ENCODE assay signal across 9 cellular contexts in the genomic region with DNA sequence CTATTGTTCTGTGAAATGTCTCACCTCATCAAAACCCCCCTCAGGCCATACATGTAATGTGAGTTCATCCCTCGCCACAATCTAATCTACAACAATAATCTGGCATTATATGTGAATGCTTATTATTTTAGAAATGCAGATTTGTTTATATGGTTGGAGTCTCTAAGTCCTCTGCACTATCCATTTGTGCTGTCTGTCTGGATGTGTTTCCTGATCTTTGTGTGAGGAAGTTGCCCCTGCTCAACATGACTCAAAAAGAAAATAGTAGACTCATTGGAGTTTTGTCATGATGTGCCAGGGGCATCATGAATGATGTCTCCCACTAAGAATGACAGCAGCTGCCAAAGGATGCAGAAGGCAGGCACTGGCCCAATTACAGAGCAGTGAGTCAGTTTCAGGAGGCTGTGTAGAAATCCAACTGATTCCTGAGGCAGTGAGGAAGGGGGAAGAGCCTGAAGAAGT.
DNase-seq lines count a peak whose midpoint lies in the region; ATAC-seq, FAIRE-seq and TF ChIP-seq lines count a peak whose summit lies in the region.
"Had no signal": no experiment of that assay in that cellular context is flagged by ENCODE, and none has a peak within 500 bp of the region (broad histone marks: within the 10 kb centered on the region; RNA-seq: fewer than 3 reads in every experiment).

No MANE protein-coding gene starts in this region.

- DNase-seq in HFFc6 (peak; percentile 99), astrocyte (ENCODE audit: low read depth) (peak; percentile 92), head of caudate nucleus (peak in 32 of 42 donors; percentile 5 to 71 (median 31)), stromal cell of bone marrow (ENCODE audit: low read depth) (peak; percentile 98)
- DNase-seq in activated CD8-positive, alpha-beta memory T cell treated with anti-CD3 and anti-CD28 coated beads, Interleukin-2, amount 50 U/mL, for 4 hours = no peak
- DNase-seq: activated CD4-positive, alpha-beta T cell treated with anti-CD3 and anti-CD28 coated beads for 4 hours had no signal

- peak overlapping the region; percentile 69 for H3K4me3 Mint-ChIP-seq in HFFc6
- peak overlapping the region; percentile 18 for H3K4me3 Mint-ChIP-seq in astrocyte (ENCODE audit: unreplicated experiment)

- H3K27ac Mint-ChIP-seq in HFFc6 (peak overlapping the region; percentile 88), astrocyte (ENCODE audit: unreplicated experiment) (peak overlapping the region; percentile 96)

- H4K20me1 ChIP-seq in astrocyte (ENCODE audit: insufficient read depth, low read length) = no peaks in the 10 kb centered on the region

- peak overlapping the region; percentile 69 for H3K9ac ChIP-seq in astrocyte (ENCODE audit: low read length)

- H3K9me3 Mint-ChIP-seq in HFFc6 = no peaks in the 10 kb centered on the region
- no peaks in the 10 kb centered on the region for H3K9me3 Mint-ChIP-seq in astrocyte (ENCODE audit: unreplicated experiment)

- H3K27ac ChIP-seq in astrocyte (ENCODE audit: low read depth, low read length) = peak overlapping the region; percentile 88

- H3K27me3 Mint-ChIP-seq in HFFc6 (ENCODE audit: insufficient read depth) (peaks cover 2% of the 10 kb centered on the region; the same call in 1 of the 2 replicates), astrocyte (ENCODE audit: low read depth, unreplicated experiment) (no peaks in the 10 kb centered on the region)

- no peaks in the 10 kb centered on the region for H3K36me3 ChIP-seq in astrocyte (ENCODE audit: insufficient read depth, low read length)

- peaks cover 58% of the 10 kb centered on the region for H3K4me1 Mint-ChIP-seq in HFFc6 (ENCODE audit: low read depth)
- peaks cover 18% of the 10 kb centered on the region for H3K4me1 Mint-ChIP-seq in astrocyte (ENCODE audit: low read depth, unreplicated experiment)

- TF ChIP-seq CTCF in HFFc6 (IDR thresholded peaks at IDR 0.05) = no peak
- no peak for TF ChIP-seq CTCF in astrocyte (IDR thresholded peaks at IDR 0.05; ENCODE audit: insufficient read depth, low read depth, low read length)

- H3K79me2 ChIP-seq in astrocyte (ENCODE audit: insufficient read depth, low read length) = no peaks in the 10 kb centered on the region

- no peaks in the 10 kb centered on the region for H3K9me3 ChIP-seq in astrocyte (ENCODE audit: insufficient read depth, low read depth, low read length)

- no peaks in the 10 kb centered on the region for H3K27me3 ChIP-seq in astrocyte (ENCODE audit: insufficient read depth, low read length)

- intact Hi-C loops in head of caudate nucleus (cut with DNase I) = no loop called here

- ATAC-seq in HG03460 (IDR thresholded peaks at IDR 0.05; ENCODE audit: unreplicated experiment) = no peak
- no peak for ATAC-seq in HG02973 (IDR thresholded peaks at IDR 0.05; ENCODE audit: unreplicated experiment)
- no peak for ATAC-seq in GM19324 (IDR thresholded peaks at IDR 0.05; ENCODE audit: low FRiP score, unreplicated experiment)

- no peak overlapping the region for H3K4me3 ChIP-seq in astrocyte (ENCODE audit: insufficient read depth, low read depth, low read length)

- H3K4me1 ChIP-seq in astrocyte (ENCODE audit: insufficient read depth, low read length) = peaks cover 33% of the 10 kb centered on the region

- H3K36me3 Mint-ChIP-seq in HFFc6 (ENCODE audit: low read depth) (no peaks in the 10 kb centered on the region), astrocyte (ENCODE audit: low read depth, unreplicated experiment) (no peaks in the 10 kb centered on the region)

- peak; percentile 91 for FAIRE-seq in astrocyte (lab: Jason Lieb, UNC)

- H3K4me2 ChIP-seq in astrocyte (ENCODE audit: low read length) = peak overlapping the region; percentile 78

- H2AFZ ChIP-seq in astrocyte (ENCODE audit: low read depth, low read length) = peak overlapping the region; percentile 44
